Comparison of ENCODE assay signal across 19 cellular contexts in genomic region chr20:21166801-21167200, GRCh38. TPM values are rescaled to one million over a fixed set of nuclear protein-coding genes. Genes with fewer than 3 reads are reported as not detected.
DNase-seq lines count a peak whose midpoint lies in the region; ATAC-seq lines count a peak whose summit lies in the region.
"Had no signal": no experiment of that assay in that cellular context is flagged by ENCODE, and none has a peak within 500 bp of the region (broad histone marks: within the 10 kb centered on the region; RNA-seq: fewer than 3 reads in every experiment).

No MANE protein-coding gene starts in this region.

- peak overlapping the region; percentile 48 for H3K4me3 Mint-ChIP-seq in activated T-helper 1 cell treated with anti-CD3 and anti-CD28 coated beads, Interleukin-12 subunit alpha, Interleukin-12 subunit beta, Interleukin-2, Interleukin-4 antibody, amounts not matched to agents 30 ng/mL and 10 ng/mL and 1 ng/mL, durations not matched to agents 14 hours and 24 hours and 36 hours
- H3K4me3 Mint-ChIP-seq: endodermal cell had no signal

- H3K27ac Mint-ChIP-seq in activated T-helper 1 cell treated with anti-CD3 and anti-CD28 coated beads, Interleukin-12 subunit alpha, Interleukin-12 subunit beta, Interleukin-2, Interleukin-4 antibody, amounts not matched to agents 30 ng/mL and 10 ng/mL and 1 ng/mL, durations not matched to agents 14 hours and 24 hours and 36 hours = peak overlapping the region; percentile 78

- peaks cover 8% of the 10 kb centered on the region for H3K9me3 Mint-ChIP-seq in activated T-helper 1 cell treated with anti-CD3 and anti-CD28 coated beads, Interleukin-12 subunit alpha, Interleukin-12 subunit beta, Interleukin-2, Interleukin-4 antibody, amounts not matched to agents 30 ng/mL and 10 ng/mL and 1 ng/mL, durations not matched to agents 14 hours and 24 hours and 36 hours

- H3K36me3 Mint-ChIP-seq in activated T-helper 1 cell treated with anti-CD3 and anti-CD28 coated beads, Interleukin-12 subunit alpha, Interleukin-12 subunit beta, Interleukin-2, Interleukin-4 antibody, amounts not matched to agents 30 ng/mL and 10 ng/mL and 1 ng/mL, durations not matched to agents 14 hours and 24 hours and 36 hours (ENCODE audit: low read depth) = peaks cover 21% of the 10 kb centered on the region

- H3K4me1 Mint-ChIP-seq in activated T-helper 1 cell treated with anti-CD3 and anti-CD28 coated beads, Interleukin-12 subunit alpha, Interleukin-12 subunit beta, Interleukin-2, Interleukin-4 antibody, amounts not matched to agents 30 ng/mL and 10 ng/mL and 1 ng/mL, durations not matched to agents 14 hours and 24 hours and 36 hours (ENCODE audit: low read depth) = peaks cover 12% of the 10 kb centered on the region
- H3K4me1 Mint-ChIP-seq: endodermal cell had no signal

- H3K27me3 Mint-ChIP-seq in activated T-helper 1 cell treated with anti-CD3 and anti-CD28 coated beads, Interleukin-12 subunit alpha, Interleukin-12 subunit beta, Interleukin-2, Interleukin-4 antibody, amounts not matched to agents 30 ng/mL and 10 ng/mL and 1 ng/mL, durations not matched to agents 14 hours and 24 hours and 36 hours (ENCODE audit: insufficient read depth) = no peaks in the 10 kb centered on the region
- H3K27me3 Mint-ChIP-seq: CD4-positive, alpha-beta memory T cell had no signal

- DNase-seq in EL (peak; percentile 17), NAMALWA (ENCODE audit: low spot score) (peak; percentile 2), ecto neural progenitor cell (ENCODE audit: low spot score) (no peak), putamen (ENCODE audit: low spot score) (no peak), NCI-H1436 treated with DMSO at 0.1 percent for 48 hours (lab: John Stamatoyannopoulos, UW) (no peak)
- DNase-seq in activated T-helper 1 cell treated with anti-CD3 and anti-CD28 coated beads, Interleukin-12 subunit alpha, Interleukin-12 subunit beta, Interleukin-2, Interleukin-4 antibody, amounts not matched to agents 30 ng/mL and 10 ng/mL and 1 ng/mL, durations not matched to agents 14 hours and 24 hours and 36 hours (ENCODE audit: low spot score) = peak; percentile 17
- DNase-seq: activated CD4-positive, CD25-positive, alpha-beta regulatory T cell treated with anti-CD3 and anti-CD28 coated beads, Interleukin-2, amount 50 U/mL, for 72 hours; activated gamma-delta T cell; brain microvascular endothelial cell; CD4-positive, alpha-beta memory T cell; endodermal cell; NCI-H2107; NK-92 treated with Interleukin-12 subunit alpha and Interleukin-12 subunit beta, amount 100 ng/mL, for 24 hours; occipital lobe; SK-N-SH; small intestine; substantia nigra had no signal

- intact Hi-C loops in activated T-helper 1 cell treated with anti-CD3 and anti-CD28 coated beads, Interleukin-12 subunit alpha, Interleukin-12 subunit beta, Interleukin-2, Interleukin-4 antibody, amounts not matched to agents 30 ng/mL and 10 ng/mL and 1 ng/mL, durations not matched to agents 14 hours and 24 hours and 36 hours (cut with micrococcal nuclease) = no loop called here

- peak; percentile 58 for ATAC-seq in GM21447 (IDR thresholded peaks at IDR 0.05; ENCODE audit: unreplicated experiment)
- ATAC-seq: HepG2 had no signal

RNA-seq across cellular contexts. Expression of gene KIZ, which starts 40.9 kb away (rescaled TPM):
- total RNA-seq in activated T-helper 1 cell treated with anti-CD3 and anti-CD28 coated beads, Interleukin-12 subunit alpha, Interleukin-12 subunit beta, Interleukin-2, Interleukin-4 antibody, amounts not matched to agents 30 ng/mL and 10 ng/mL and 1 ng/mL, durations not matched to agents 14 hours and 24 hours and 36 hours = 9.3 and 11.8 TPM in 2 replicates

Comparison
In these comparisons a context has a peak if more than half of its experiments do, and no peak if none do; other contexts are left out.
1. DNase-seq: peak in EL (single experiment), NAMALWA (single experiment) and activated T-helper 1 cell treated with anti-CD3 and anti-CD28 coated beads, Interleukin-12 subunit alpha, Interleukin-12 subunit beta, Interleukin-2, Interleukin-4 antibody, amounts not matched to agents 30 ng/mL and 10 ng/mL and 1 ng/mL, durations not matched to agents 14 hours and 24 hours and 36 hours (single experiment); none in ecto neural progenitor cell (single experiment), putamen (single experiment) and NCI-H1436 treated with DMSO at 0.1 percent for 48 hours (single experiment).